In the genomic region with DNA sequence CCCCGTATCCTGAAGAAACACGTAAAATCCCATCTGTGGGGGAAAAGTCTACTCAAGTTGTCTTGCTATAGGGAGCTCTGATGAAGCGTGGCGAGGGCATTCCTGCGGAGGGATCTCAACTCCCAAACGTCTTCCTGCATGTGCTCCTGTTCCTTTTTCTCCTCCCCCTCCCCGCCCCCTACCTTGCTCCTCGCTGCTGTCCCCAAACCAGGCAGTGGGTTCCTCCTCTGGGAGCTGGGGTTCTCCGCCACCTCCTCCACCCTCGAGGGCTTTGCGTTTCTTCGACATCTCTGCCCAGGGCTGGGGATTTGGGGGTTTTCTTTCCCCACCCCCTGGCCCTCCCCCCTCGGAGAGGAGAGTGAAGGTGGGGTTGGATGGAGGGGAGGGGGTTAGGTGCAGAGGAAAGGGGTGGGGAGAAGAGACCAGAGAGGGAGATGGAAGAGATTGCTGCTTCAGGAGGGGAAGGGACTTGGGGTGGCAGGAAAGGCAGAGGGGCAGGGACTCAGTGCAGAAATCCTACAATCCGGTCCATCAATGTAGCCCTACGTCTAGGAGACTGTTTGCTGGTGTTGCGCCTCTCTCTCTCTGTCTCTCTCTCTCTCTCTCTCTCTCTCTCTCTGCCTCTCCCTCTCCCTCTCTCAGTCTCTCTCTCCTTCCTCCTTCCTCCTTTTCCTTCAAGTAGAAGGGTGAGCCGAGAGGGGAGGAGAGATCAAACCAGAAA, we compare ENCODE assay signal across 1 cellular context.
TF ChIP-seq lines count a peak whose summit lies in the region.

No MANE protein-coding gene starts in this region.

TF ChIP-seq in neural cell, 6 proteins besides CTCF, POLR2A, EP300 and RAD21 (continued from another document):
- TF ChIP-seq EZH2 (IDR thresholded peaks at IDR 0.05; ENCODE audit: borderline replicate concordance, insufficient read depth, low read length, poor library complexity, severe bottlenecking): no peak
